9 cellular contexts compared by ENCODE assay signal in the genomic region with DNA sequence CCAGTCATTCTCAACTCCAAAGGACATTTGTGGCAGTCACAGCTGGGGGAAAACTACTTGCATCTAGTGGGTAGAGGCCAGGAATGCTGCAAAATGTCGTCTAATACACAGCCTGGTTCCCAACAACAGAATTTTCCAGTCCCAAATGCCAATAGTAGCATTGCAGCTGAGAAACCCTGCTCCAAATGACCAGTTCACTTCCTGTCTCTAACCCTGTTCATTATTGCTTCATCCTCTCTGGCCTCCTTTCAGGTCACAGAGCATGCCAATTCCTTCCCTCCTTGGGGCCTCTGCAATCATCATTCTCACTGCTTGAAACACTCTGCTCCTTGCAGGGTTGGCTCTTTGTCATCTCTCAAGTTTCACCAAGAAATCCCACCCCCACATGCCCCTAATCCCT.
DNase-seq lines count a peak whose midpoint lies in the region; ATAC-seq and TF ChIP-seq lines count a peak whose summit lies in the region.
"Had no signal": no experiment of that assay in that cellular context is flagged by ENCODE, and none has a peak within 500 bp of the region (broad histone marks: within the 10 kb centered on the region; RNA-seq: fewer than 3 reads in every experiment).

No MANE protein-coding gene starts in this region.

- no peaks in the 10 kb centered on the region for H3K9me3 ChIP-seq in osteoblast (ENCODE audit: low read depth, low read length)
- H3K9me3 ChIP-seq in OCI-LY7 (ENCODE audit: low read length): no peaks in the 10 kb centered on the region

- no peaks in the 10 kb centered on the region for H3K9me2 ChIP-seq in OCI-LY7 (ENCODE audit: insufficient read depth, low read length)

- H4K20me1 ChIP-seq in osteoblast (ENCODE audit: insufficient read depth, low read length) (no peaks in the 10 kb centered on the region), OCI-LY7 (ENCODE audit: insufficient read depth, low read length) (no peaks in the 10 kb centered on the region)

- H3K79me2 ChIP-seq in osteoblast (ENCODE audit: insufficient read depth, low read length): no peaks in the 10 kb centered on the region
- no peaks in the 10 kb centered on the region for H3K79me2 ChIP-seq in OCI-LY7 (ENCODE audit: insufficient read depth, low read depth, low read length)

- H3K4me3 ChIP-seq in BJ (ENCODE audit: low read depth, low read length) (no peak overlapping the region), fibroblast of pulmonary artery (replicated peaks; ENCODE audit: low read depth, low read length) (no peak overlapping the region), osteoblast (ENCODE audit: insufficient read depth, low read length) (no peak overlapping the region), OCI-LY7 (ENCODE audit: low read depth, low read length, poor library complexity, severe bottlenecking) (no peak overlapping the region)

- POLR2A ChIA-PET in BJ (lab: Charles Lee) (no interaction called here), OCI-LY7 (lab: Charles Lee) (no interaction called here)

- no peak for TF ChIP-seq CTCF in BJ (IDR thresholded peaks at IDR 0.05; ENCODE audit: insufficient read depth, low read depth, low read length)
- TF ChIP-seq CTCF in fibroblast of pulmonary artery (IDR thresholded peaks at IDR 0.05; ENCODE audit: low read length, missing control alignments): no peak
- TF ChIP-seq CTCF in osteoblast (IDR thresholded peaks at IDR 0.05; ENCODE audit: extremely low read depth, low read depth, low read length): no peak
- TF ChIP-seq CTCF in OCI-LY7 (conservative IDR thresholded peaks at IDR 0.05; ENCODE audit: low read length): no peak

- H3K4me2 ChIP-seq in osteoblast (ENCODE audit: insufficient read depth, low read length) (peak overlapping the region; percentile 18), OCI-LY7 (ENCODE audit: low read length) (no peak overlapping the region)

- CTCF ChIA-PET in BJ (lab: Yijun Ruan, JAX): interaction anchor here (1.2 kb wide), 1 partner anchor 142 kb away, joined by 4 read pairs; no protein-coding TSS in a partner anchor
- CTCF ChIA-PET in OCI-LY7 (lab: Charles Lee; ENCODE audit: unreplicated experiment): no interaction called here

- no peaks in the 10 kb centered on the region for H3K36me3 ChIP-seq in BJ (ENCODE audit: control insufficient read depth, insufficient read depth, low read length)
- no peaks in the 10 kb centered on the region for H3K36me3 ChIP-seq in osteoblast (ENCODE audit: insufficient read depth, low read length)
- H3K36me3 ChIP-seq in OCI-LY7 (ENCODE audit: insufficient read depth, low read length): no peaks in the 10 kb centered on the region

- H3K4me1 ChIP-seq in osteoblast (ENCODE audit: insufficient read depth, low read length): peaks cover 34% of the 10 kb centered on the region
- no peaks in the 10 kb centered on the region for H3K4me1 ChIP-seq in OCI-LY7 (ENCODE audit: insufficient read depth, low read length, poor library complexity, severe bottlenecking)

- intact Hi-C loops in OCI-LY7 (cut with micrococcal nuclease; ENCODE audit: unreplicated experiment): no loop called here

- H3K27ac ChIP-seq in osteoblast (ENCODE audit: low read depth, low read length) (peak overlapping the region; percentile 90), OCI-LY7 (ENCODE audit: low read depth, low read length, poor library complexity, severe bottlenecking) (no peak overlapping the region)

- H3K27me3 ChIP-seq in BJ (ENCODE audit: control insufficient read depth, insufficient read depth, low read length) (no peaks in the 10 kb centered on the region), osteoblast (ENCODE audit: insufficient read depth, low read length) (no peaks in the 10 kb centered on the region)

- no peak for ATAC-seq in HG02759 (IDR thresholded peaks at IDR 0.05; ENCODE audit: unreplicated experiment)

- H2AFZ ChIP-seq in osteoblast (ENCODE audit: low read length): no peak overlapping the region
- H2AFZ ChIP-seq in OCI-LY7 (ENCODE audit: low read length): no peak overlapping the region

- DNase-seq in BJ (ENCODE audit: low read depth) (peak; percentile 59), fibroblast of pulmonary artery (ENCODE audit: low read depth) (peak; percentile 97), osteoblast (ENCODE audit: insufficient read length, low spot score, missing footprints) (peak; percentile 83), COLO668 (lab: John Stamatoyannopoulos, UW; ENCODE audit: unreplicated experiment) (no peak), T-helper 1 cell (no peak), OCI-LY7 (ENCODE audit: low spot score) (no peak)
- DNase-seq: activated T-cell treated with anti-CD3 and anti-CD28 coated beads, Interleukin-2, amount 50 U/mL, for 24 hours had no signal

- no TSS peak for BruUV-seq in OCI-LY7 (replicated peaks; lab: Mats Ljungman, UMichigan)

TF ChIP-seq in PFSK-1, 5 proteins besides CTCF, POLR2A, EP300 and RAD21:
- TF ChIP-seq FOXP2 (optimal IDR thresholded peaks at IDR 0.05; ENCODE audit: borderline replicate concordance, extremely low read depth, extremely low read length, insufficient read depth) (no peak), SIN3A (IDR thresholded peaks at IDR 0.05; ENCODE audit: borderline replicate concordance, insufficient read depth, low read length) (0 out of 2 replicates have a peak, but pooled peaks have one; percentile 31), POLR2AphosphoS5 (IDR thresholded peaks at IDR 0.05; ENCODE audit: low read depth, low read length) (no peak)
- TF ChIP-seq, protein P1, sequence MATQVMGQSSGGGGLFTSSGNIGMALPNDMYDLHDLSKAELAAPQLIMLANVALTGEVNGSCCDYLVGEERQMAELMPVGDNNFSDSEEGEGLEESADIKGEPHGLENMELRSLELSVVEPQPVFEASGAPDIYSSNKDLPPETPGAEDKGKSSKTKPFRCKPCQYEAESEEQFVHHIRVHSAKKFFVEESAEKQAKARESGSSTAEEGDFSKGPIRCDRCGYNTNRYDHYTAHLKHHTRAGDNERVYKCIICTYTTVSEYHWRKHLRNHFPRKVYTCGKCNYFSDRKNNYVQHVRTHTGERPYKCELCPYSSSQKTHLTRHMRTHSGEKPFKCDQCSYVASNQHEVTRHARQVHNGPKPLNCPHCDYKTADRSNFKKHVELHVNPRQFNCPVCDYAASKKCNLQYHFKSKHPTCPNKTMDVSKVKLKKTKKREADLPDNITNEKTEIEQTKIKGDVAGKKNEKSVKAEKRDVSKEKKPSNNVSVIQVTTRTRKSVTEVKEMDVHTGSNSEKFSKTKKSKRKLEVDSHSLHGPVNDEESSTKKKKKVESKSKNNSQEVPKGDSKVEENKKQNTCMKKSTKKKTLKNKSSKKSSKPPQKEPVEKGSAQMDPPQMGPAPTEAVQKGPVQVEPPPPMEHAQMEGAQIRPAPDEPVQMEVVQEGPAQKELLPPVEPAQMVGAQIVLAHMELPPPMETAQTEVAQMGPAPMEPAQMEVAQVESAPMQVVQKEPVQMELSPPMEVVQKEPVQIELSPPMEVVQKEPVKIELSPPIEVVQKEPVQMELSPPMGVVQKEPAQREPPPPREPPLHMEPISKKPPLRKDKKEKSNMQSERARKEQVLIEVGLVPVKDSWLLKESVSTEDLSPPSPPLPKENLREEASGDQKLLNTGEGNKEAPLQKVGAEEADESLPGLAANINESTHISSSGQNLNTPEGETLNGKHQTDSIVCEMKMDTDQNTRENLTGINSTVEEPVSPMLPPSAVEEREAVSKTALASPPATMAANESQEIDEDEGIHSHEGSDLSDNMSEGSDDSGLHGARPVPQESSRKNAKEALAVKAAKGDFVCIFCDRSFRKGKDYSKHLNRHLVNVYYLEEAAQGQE (IDR thresholded peaks at IDR 0.05; ENCODE audit: insufficient read depth in 1 of 2, low read depth in 2 of 2, low read length in 2 of 2): peak in 1 of 2 experiments; percentile 35; a peak in 1 of 4 replicates
TF ChIP-seq in PFSK-1: peak in this region for 2.

Comparison
In these comparisons a context has a peak if more than half of its experiments do, and no peak if none do; other contexts are left out.
1. DNase-seq: peak in BJ (single experiment), fibroblast of pulmonary artery (single experiment) and osteoblast (single experiment); none in COLO668 (single experiment), T-helper 1 cell (0 of 5) and OCI-LY7 (single experiment).